In genomic region chr18:23399067-23399466, GRCh38 we compare ENCODE assay signal across 1 cellular context.
TF ChIP-seq lines count a peak whose summit lies in the region.

No MANE protein-coding gene starts in this region.

TF ChIP-seq in IMR-90, 13 proteins besides CTCF, POLR2A, EP300 and RAD21:
- TF ChIP-seq MAFK (IDR thresholded peaks at IDR 0.05; ENCODE audit: low read depth, low read length): no peak
- no peak for TF ChIP-seq CEBPB (IDR thresholded peaks at IDR 0.05; ENCODE audit: low read depth, low read length)
- TF ChIP-seq MAZ (IDR thresholded peaks at IDR 0.05; ENCODE audit: borderline replicate concordance, low read depth, low read length): no peak
- TF ChIP-seq RFX5 (IDR thresholded peaks at IDR 0.05; ENCODE audit: low read depth, low read length): no peak
- TF ChIP-seq CHD1 (IDR thresholded peaks at IDR 0.05; ENCODE audit: low read depth, low read length): no peak
- no peak for TF ChIP-seq NFE2L2 (IDR thresholded peaks at IDR 0.05; ENCODE audit: low read depth, low read length)
- no peak for TF ChIP-seq USF2 (IDR thresholded peaks at IDR 0.05; ENCODE audit: low read depth, low read length)
- no peak for TF ChIP-seq FOS (IDR thresholded peaks at IDR 0.05; ENCODE audit: low read depth, low read length)
- no peak for TF ChIP-seq ELK1 (IDR thresholded peaks at IDR 0.05; ENCODE audit: borderline replicate concordance, low read depth, low read length)
- TF ChIP-seq RCOR1 (IDR thresholded peaks at IDR 0.05; ENCODE audit: insufficient replicate concordance, low read length): no peak
- no peak for TF ChIP-seq SMC3 (IDR thresholded peaks at IDR 0.05; ENCODE audit: low read depth, low read length)
- TF ChIP-seq BHLHE40 (IDR thresholded peaks at IDR 0.05; ENCODE audit: low read depth, low read length): no peak
- no peak for TF ChIP-seq MXI1 (IDR thresholded peaks at IDR 0.05; ENCODE audit: borderline replicate concordance, low read depth, low read length)
